1 cellular context compared by ENCODE assay signal in genomic region chr18:50839996-50840395, GRCh38.
A peak's percentile ranks its signal among the peaks of the same experiment; 100 is the strongest.
TF ChIP-seq lines count a peak whose summit lies in the region.

No MANE protein-coding gene starts in this region.

TF ChIP-seq in K562, 482 proteins besides CTCF, POLR2A, EP300 and RAD21 (continued from another document and continues in another):
- TF ChIP-seq DLX4 (CRISPR knock-in tag; IDR thresholded peaks at IDR 0.05) (no peak), FOXO4 (CRISPR knock-in tag; IDR thresholded peaks at IDR 0.05) (no peak), GABPB1 (CRISPR knock-in tag; IDR thresholded peaks at IDR 0.05) (no peak), GATAD2A (IDR thresholded peaks at IDR 0.05) (no peak), U2AF1 (optimal IDR thresholded peaks at IDR 0.05; ENCODE audit: low read depth, low read length) (no peak), MYBL2 (IDR thresholded peaks at IDR 0.05; ENCODE audit: low read depth) (no peak; the same call in 1 of the 2 replicates), MYBL2 (CRISPR knock-in tag; IDR thresholded peaks at IDR 0.05; ENCODE audit: borderline replicate concordance) (no peak), MCM5 (IDR thresholded peaks at IDR 0.05; ENCODE audit: low read depth) (no peak), RBFOX2 (IDR thresholded peaks at IDR 0.05; ENCODE audit: low read depth, low read length) (no peak), CXXC5 (CRISPR knock-in tag; IDR thresholded peaks at IDR 0.05) (peak; percentile 87), ZBTB11 (CRISPR knock-in tag; IDR thresholded peaks at IDR 0.05) (no peak), SMAD3 (CRISPR knock-in tag; conservative IDR thresholded peaks at IDR 0.05) (no peak), FOXJ2 (tag; IDR thresholded peaks at IDR 0.05) (no peak), CHAMP1 (IDR thresholded peaks at IDR 0.05) (0 out of 2 replicates have a peak, but pooled peaks have one; percentile 24), TCF3 (CRISPR knock-in tag; IDR thresholded peaks at IDR 0.05) (peak; percentile 97), MAZ (CRISPR knock-in tag; conservative IDR thresholded peaks at IDR 0.05 in 1 of 2, IDR thresholded peaks at IDR 0.05 in 1 of 2) (no peak), SMAD1 (IDR thresholded peaks at IDR 0.05; ENCODE audit: low read depth, low read length, partially characterized antibody) (no peak), ZNF609 (CRISPR knock-in tag; IDR thresholded peaks at IDR 0.05; ENCODE audit: borderline replicate concordance) (no peak), SLC30A9 (CRISPR knock-in tag; IDR thresholded peaks at IDR 0.05) (no peak), CBX1 (IDR thresholded peaks at IDR 0.05; ENCODE audit: low read depth) (no peak), MAX (CRISPR knock-in tag; IDR thresholded peaks at IDR 0.05) (peak; percentile 37; the same call in 1 of the 2 replicates), SNAPC5 (CRISPR knock-in tag; IDR thresholded peaks at IDR 0.05) (no peak), NCOA4 (IDR thresholded peaks at IDR 0.05; ENCODE audit: partially characterized antibody) (no peak), TEAD4 (IDR thresholded peaks at IDR 0.05; ENCODE audit: low read length) (peak; percentile 91), TEAD4 (CRISPR knock-in tag; IDR thresholded peaks at IDR 0.05; ENCODE audit: borderline replicate concordance) (no peak), CEBPB (tag; IDR thresholded peaks at IDR 0.05) (no peak), SOX6 (IDR thresholded peaks at IDR 0.05) (peak; percentile 88), SMARCE1 (IDR thresholded peaks at IDR 0.05) (peak; percentile 75; the same call in 1 of the 2 replicates), ZNF124 (CRISPR knock-in tag; IDR thresholded peaks at IDR 0.05) (no peak), SREBF2 (CRISPR knock-in tag; IDR thresholded peaks at IDR 0.05) (no peak), USF2 (CRISPR knock-in tag; IDR thresholded peaks at IDR 0.05) (no peak), TBL1XR1 (IDR thresholded peaks at IDR 0.05; ENCODE audit: low read length in 2 of 2) (peak; percentile 39 to 66; a peak in 2 of 4 replicates), ZNF12 (CRISPR knock-in tag; IDR thresholded peaks at IDR 0.05) (no peak), C11orf30 (IDR thresholded peaks at IDR 0.05; ENCODE audit: low read depth) (no peak), BCOR (IDR thresholded peaks at IDR 0.05) (peak; percentile 53; the same call in 1 of the 2 replicates), CCAR2 (IDR thresholded peaks at IDR 0.05; ENCODE audit: low read depth, low read length) (no peak), RBM17 (IDR thresholded peaks at IDR 0.05; ENCODE audit: borderline replicate concordance, low read depth, low read length) (no peak), CC2D1A (IDR thresholded peaks at IDR 0.05) (peak; percentile 66; the same call in 1 of the 2 replicates), FOSL1 (tag; conservative IDR thresholded peaks at IDR 0.05) (peak; percentile 59), HDAC2 (IDR thresholded peaks at IDR 0.05) (peak; percentile 55; the same call in 1 of the 2 replicates), SNIP1 (IDR thresholded peaks at IDR 0.05; ENCODE audit: low read depth) (no peak), CBFA2T3 (IDR thresholded peaks at IDR 0.05) (peak; percentile 97), PML (IDR thresholded peaks at IDR 0.05; ENCODE audit: low read length) (peak; percentile 65), UBTF (IDR thresholded peaks at IDR 0.05; ENCODE audit: borderline replicate concordance in 1 of 2, low read depth in 2 of 2, low read length in 2 of 2) (peak; percentile 83 to 99; a peak in 3 of 4 replicates), MTA3 (IDR thresholded peaks at IDR 0.05; ENCODE audit: borderline replicate concordance) (0 out of 2 replicates have a peak, but pooled peaks have one; percentile 22), GATA2 (CRISPR knock-in tag; IDR thresholded peaks at IDR 0.05) (peak; percentile 88), ZNF384 (IDR thresholded peaks at IDR 0.05; ENCODE audit: low read depth, low read length) (no peak), POLR2AphosphoS5 (IDR thresholded peaks at IDR 0.05; ENCODE audit: control insufficient read depth, insufficient read depth, low read depth, low read length) (peak; percentile 82), ARID3A (IDR thresholded peaks at IDR 0.05; ENCODE audit: borderline replicate concordance, low read depth, low read length) (no peak), ZNF75A (CRISPR knock-in tag; IDR thresholded peaks at IDR 0.05) (no peak), JUNB (CRISPR knock-in tag; conservative IDR thresholded peaks at IDR 0.05) (no peak), JUND (IDR thresholded peaks at IDR 0.05; ENCODE audit: borderline replicate concordance, low read depth, low read length) (peak; percentile 51; the same call in 1 of the 2 replicates), JUND (tag; IDR thresholded peaks at IDR 0.05; ENCODE audit: borderline replicate concordance, low read depth, low read length) (peak; percentile 36; the same call in 1 of the 3 replicates), HDAC1 (IDR thresholded peaks at IDR 0.05) (peak in 1 of 2 experiments; percentile 69; a peak in 2 of 4 replicates)
